ENCODE assay signal across 32 cellular contexts in the genomic region with DNA sequence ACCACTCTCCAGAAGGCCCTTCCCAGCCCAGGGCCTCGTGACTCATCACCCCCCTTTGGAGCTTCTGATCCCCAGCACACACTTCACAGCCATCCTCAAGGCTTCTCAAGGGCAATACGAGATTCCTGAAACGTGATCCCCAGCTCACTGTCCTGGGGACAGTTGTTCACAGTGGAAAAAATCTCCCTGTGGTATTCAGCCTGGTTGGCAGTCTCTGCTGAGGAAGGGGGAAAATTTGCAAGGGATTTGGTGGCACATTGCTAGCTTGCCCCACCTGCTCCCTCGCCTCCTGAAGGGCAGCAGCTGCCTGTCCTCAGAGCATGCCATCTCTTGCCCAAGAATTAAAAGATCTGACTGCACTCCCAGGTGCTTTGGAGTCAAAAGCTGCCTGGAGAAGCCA. TPM values are rescaled to one million over a fixed set of nuclear protein-coding genes. Genes with fewer than 3 reads are reported as not detected.
DNase-seq lines count a peak whose midpoint lies in the region; ATAC-seq, FAIRE-seq and TF ChIP-seq lines count a peak whose summit lies in the region.
"Had no signal": no experiment of that assay in that cellular context is flagged by ENCODE, and none has a peak within 500 bp of the region (broad histone marks: within the 10 kb centered on the region; RNA-seq: fewer than 3 reads in every experiment).

No MANE protein-coding gene starts in this region.

- in situ Hi-C loops in gastrocnemius medialis (cut with MboI; ENCODE audit: low sequenced_read_pairs in 4 of 4) = no loop called here

- ATAC-seq in gastrocnemius medialis (peak; percentile 75 to 77), GM19395 (IDR thresholded peaks at IDR 0.05; ENCODE audit: unreplicated experiment) (no peak), GM18511 (IDR thresholded peaks at IDR 0.05; ENCODE audit: unreplicated experiment) (no peak)
- ATAC-seq in activated T-cell treated with anti-CD3 and anti-CD28 coated beads, Interleukin-2, amount 50 U/mL, for 4 hours = no peak
- ATAC-seq: activated T-cell treated with anti-CD3 and anti-CD28 coated beads, Interleukin-2, amount 50 U/mL, for 72 hours; natural killer cell treated with Interleukin-12 subunit alpha and Interleukin-12 subunit beta and Interleukin-15 and Interleukin-18, amount 100 ng/mL, for 72 hours; sciatic nerve had no signal

- intact Hi-C loops in gastrocnemius medialis (cut with DNase I; ENCODE audit: low total_unique reads) = loop anchor here (2.0 to 5.0 kb wide), 2 partner anchors 29 to 124 kb away; no protein-coding TSS in a partner anchor
- intact Hi-C loops in cardiac septum (cut with DNase I) = loop anchor here (10.0 kb wide), 1 partner anchor 127 kb away; no protein-coding TSS in a partner anchor

- no peaks in the 10 kb centered on the region for H3K4me1 Mint-ChIP-seq in activated T-cell treated with anti-CD3 and anti-CD28 coated beads, Interleukin-2, amount 50 U/mL, for 4 hours (ENCODE audit: low read depth)
- H3K4me1 Mint-ChIP-seq: activated CD4-positive, alpha-beta T cell treated with anti-CD3 and anti-CD28 coated beads, Interleukin-2, amount 10 ng/mL, durations not matched to agents 24 days and 14 days; CD14-positive monocyte had no signal

- DNase-seq in HTR-8/SVneo (ENCODE audit: insufficient read length, low spot score) (peak; percentile 28), NT2/D1 (ENCODE audit: low read depth, low spot score) (peak; percentile 16), iPS-NIHi7 (ENCODE audit: extremely low spot score) (peak; percentile 43), gastrocnemius medialis (peak; percentile 83 to 87), cardiac septum (ENCODE audit: low spot score) (no peak)
- no peak for DNase-seq in activated T-cell treated with anti-CD3 and anti-CD28 coated beads, Interleukin-2, amount 50 U/mL, for 4 hours
- DNase-seq: activated CD4-positive, alpha-beta T cell treated with anti-CD3 and anti-CD28 coated beads, Interleukin-2, amount 10 ng/mL, durations not matched to agents 24 days and 14 days; activated naive CD4-positive, alpha-beta T cell treated with Interleukin-2 at 50 U/mL for 16 hours; activated T-cell treated with anti-CD3 and anti-CD28 coated beads, Interleukin-2, amount 50 U/mL, for 72 hours; adrenal gland; brain microvascular endothelial cell; Calu3; Kasumi-1; left ventricle myocardium inferior; midbrain; NCI-H1048; NCI-H1930; NCI-H510A treated with DMSO at 0.1 percent for 48 hours; posterior cingulate gyrus; stimulated activated CD8-positive, alpha-beta memory T cell treated with anti-CD3 and anti-CD28 coated beads, Interleukin-4, amount 100 ng/mL, for 48 hours; stomach had no signal

- peak overlapping the region; percentile 82 to 96 (median 84) for H3K27ac ChIP-seq in gastrocnemius medialis
- H3K27ac ChIP-seq: adrenal gland, brain microvascular endothelial cell, epithelial cell of prostate, left ventricle myocardium inferior, SK-N-MC, stomach, tibial nerve had no signal

- H3K4me3 Mint-ChIP-seq in activated T-cell treated with anti-CD3 and anti-CD28 coated beads, Interleukin-2, amount 50 U/mL, for 4 hours = no peak overlapping the region
- H3K4me3 Mint-ChIP-seq: activated CD4-positive, alpha-beta T cell treated with anti-CD3 and anti-CD28 coated beads, Interleukin-2, amount 10 ng/mL, durations not matched to agents 24 days and 14 days; activated T-cell treated with anti-CD3 and anti-CD28 coated beads, Interleukin-2, amount 50 U/mL, for 72 hours; CD14-positive monocyte; natural killer cell treated with Interleukin-12 subunit alpha and Interleukin-12 subunit beta and Interleukin-15 and Interleukin-18, amount 100 ng/mL, for 72 hours had no signal

- TF ChIP-seq POLR2A in gastrocnemius medialis (IDR thresholded peaks at IDR 0.05) = no peak

- FAIRE-seq in HTR-8/SVneo (lab: Jason Lieb, UNC) = no peak
- FAIRE-seq: H54, RCC 7860 had no signal

- no peaks in the 10 kb centered on the region for H3K4me1 ChIP-seq in NT2/D1 (ENCODE audit: insufficient read depth, insufficient read length)
- peaks cover 26 to 51% of the 10 kb centered on the region in 2 donors for H3K4me1 ChIP-seq in gastrocnemius medialis
- H3K4me1 ChIP-seq: adrenal gland, left ventricle myocardium inferior, stomach, tibial nerve had no signal

- H3K36me3 ChIP-seq in NT2/D1 (ENCODE audit: insufficient read depth, insufficient read length, low read length) = no peaks in the 10 kb centered on the region
- H3K36me3 ChIP-seq in gastrocnemius medialis = no peaks in the 10 kb centered on the region
- H3K36me3 ChIP-seq: adrenal gland, brain microvascular endothelial cell, left ventricle myocardium inferior, stomach, tibial nerve had no signal

- peaks cover 19% of the 10 kb centered on the region for H3K27me3 Mint-ChIP-seq in activated T-cell treated with anti-CD3 and anti-CD28 coated beads, Interleukin-2, amount 50 U/mL, for 4 hours (ENCODE audit: low read depth)

- no peaks in the 10 kb centered on the region for H3K9me3 Mint-ChIP-seq in activated T-cell treated with anti-CD3 and anti-CD28 coated beads, Interleukin-2, amount 50 U/mL, for 4 hours

- no peak overlapping the region for H3K9ac ChIP-seq in NT2/D1 (ENCODE audit: insufficient read length, low read depth)

- H3K4me3 ChIP-seq in NT2/D1 (ENCODE audit: insufficient read length, low read depth) (no peak overlapping the region), gastrocnemius medialis (no peak overlapping the region)
- H3K4me3 ChIP-seq: adrenal gland, left ventricle myocardium inferior, SK-N-MC, stomach, tibial nerve had no signal

- H3K9me3 ChIP-seq in NT2/D1 (ENCODE audit: insufficient read depth, low read length) (no peaks in the 10 kb centered on the region), gastrocnemius medialis (no peaks in the 10 kb centered on the region)
- H3K9me3 ChIP-seq: adrenal gland, left ventricle myocardium inferior, stomach, tibial nerve had no signal

- TF ChIP-seq CTCF in gastrocnemius medialis (IDR thresholded peaks at IDR 0.05 in 4 of 5, conservative IDR thresholded peaks at IDR 0.05 in 1 of 5) = no peak

- no peaks in the 10 kb centered on the region for H3K27me3 ChIP-seq in NT2/D1 (ENCODE audit: insufficient read depth, insufficient read length)
- no peaks in the 10 kb centered on the region for H3K27me3 ChIP-seq in gastrocnemius medialis
- H3K27me3 ChIP-seq: adrenal gland, brain microvascular endothelial cell, stomach, tibial nerve had no signal

- H3K36me3 Mint-ChIP-seq in activated T-cell treated with anti-CD3 and anti-CD28 coated beads, Interleukin-2, amount 50 U/mL, for 4 hours (ENCODE audit: insufficient read depth) = no peaks in the 10 kb centered on the region
- H3K36me3 Mint-ChIP-seq: CD14-positive monocyte had no signal

RNA-seq across cellular contexts. Expression of gene PKHD1, which starts 20.7 kb away (rescaled TPM):
- total RNA-seq in gastrocnemius medialis (under 1 TPM in 3 of 4 donors, not detected in 1; 0.02 to 0.05 (median 0.02) TPM), cardiac septum (0.03 TPM)
- total RNA-seq in activated T-cell treated with anti-CD3 and anti-CD28 coated beads, Interleukin-2, amount 50 U/mL, for 4 hours = not detected
- total RNA-seq: activated CD4-positive, alpha-beta T cell treated with anti-CD3 and anti-CD28 coated beads, Interleukin-2, amount 10 ng/mL, durations not matched to agents 24 days and 14 days; left ventricle myocardium inferior; natural killer cell treated with Interleukin-12 subunit alpha and Interleukin-12 subunit beta and Interleukin-15 and Interleukin-18, amount 100 ng/mL, for 72 hours; T-helper 2 cell treated with Interferon-gamma antibody and Interleukin-4, amounts not matched to agents 100 ng/mL and 5 ng/mL, for 36 hours had no signal

Comparison
In these comparisons a context has a peak if more than half of its experiments do, and no peak if none do; other contexts are left out.
1. DNase-seq: peak in HTR-8/SVneo (single experiment), NT2/D1 (single experiment), iPS-NIHi7 (single experiment) and gastrocnemius medialis (2 of 2); none in cardiac septum (single experiment) and activated T-cell treated with anti-CD3 and anti-CD28 coated beads, Interleukin-2, amount 50 U/mL, for 4 hours (single experiment).
2. ATAC-seq: peak in gastrocnemius medialis (2 of 2); none in GM19395 (single experiment), activated T-cell treated with anti-CD3 and anti-CD28 coated beads, Interleukin-2, amount 50 U/mL, for 4 hours (0 of 2) and GM18511 (single experiment).